In the genomic region with DNA sequence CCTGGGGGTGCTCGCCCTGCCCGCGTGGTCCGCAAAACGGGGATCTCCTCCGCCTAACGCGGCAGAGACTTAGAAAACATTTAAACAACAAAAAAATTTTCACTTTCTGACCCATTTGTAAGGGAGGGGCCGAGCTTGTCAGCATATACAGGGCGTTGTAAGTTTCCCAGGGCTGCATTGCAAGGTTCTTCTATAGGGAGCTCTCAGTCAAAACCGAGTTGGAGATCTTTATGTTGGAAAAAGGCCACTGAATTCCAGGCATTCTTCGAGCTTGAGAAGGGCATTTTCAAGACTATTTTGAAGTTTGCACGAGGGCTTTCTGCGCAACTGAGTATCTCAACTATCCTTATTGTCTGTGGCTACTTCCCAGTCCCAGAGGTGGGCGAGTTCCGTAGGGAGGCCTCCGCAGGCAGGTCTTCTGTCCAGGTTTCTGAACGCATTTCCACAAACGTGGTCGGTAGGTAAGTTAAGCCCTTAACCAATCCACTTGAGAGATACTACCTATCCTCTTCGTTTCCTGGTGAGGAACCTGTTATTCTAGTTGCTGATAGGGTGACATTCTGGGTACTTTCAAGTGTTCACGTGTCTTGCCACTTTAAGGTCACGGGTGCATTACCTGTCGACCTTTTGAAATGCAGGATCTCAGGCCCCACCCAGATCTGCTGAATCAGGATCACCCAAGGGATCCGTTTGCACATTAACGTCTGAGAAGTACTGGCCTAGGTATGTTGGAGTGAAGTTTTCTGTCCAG, we compare ENCODE assay signal across 8 cellular contexts. TPM values are rescaled to one million over a fixed set of nuclear protein-coding genes. Genes with fewer than 3 reads are reported as not detected.
DNase-seq lines count a peak whose midpoint lies in the region; ATAC-seq and TF ChIP-seq lines count a peak whose summit lies in the region.

No MANE protein-coding gene starts in this region.

- no peaks in the 10 kb centered on the region for H3K36me3 Mint-ChIP-seq in stimulated activated naive CD8-positive, alpha-beta T cell treated with anti-CD3 and anti-CD28 coated beads, Interleukin-15, Interleukin-2, amounts not matched to agents 100 ng/mL and 50 ng/mL, for 24 hours (ENCODE audit: low read depth)
- H3K36me3 Mint-ChIP-seq in central memory CD8-positive, alpha-beta T cell (ENCODE audit: insufficient read depth): peaks cover 1% of the 10 kb centered on the region

- H3K9me3 Mint-ChIP-seq in stimulated activated naive CD8-positive, alpha-beta T cell treated with anti-CD3 and anti-CD28 coated beads, Interleukin-15, Interleukin-2, amounts not matched to agents 100 ng/mL and 50 ng/mL, for 24 hours: no peaks in the 10 kb centered on the region
- H3K9me3 Mint-ChIP-seq in central memory CD8-positive, alpha-beta T cell: no peaks in the 10 kb centered on the region

- H3K27ac ChIP-seq in left lung (peak overlapping the region; percentile 82 to 83), thoracic aorta (peak overlapping the region; percentile 84 to 89)

- intact Hi-C loops in left lung (cut with DNase I): no loop called here

- peaks cover 0 to 23% of the 10 kb centered on the region in 2 donors for H3K27me3 ChIP-seq in left lung
- no peaks in the 10 kb centered on the region for H3K27me3 ChIP-seq in thoracic aorta (replicated peaks; ENCODE audit: insufficient read depth)

- no peak overlapping the region for H3K27ac Mint-ChIP-seq in stimulated activated naive CD8-positive, alpha-beta T cell treated with anti-CD3 and anti-CD28 coated beads, Interleukin-15, Interleukin-2, amounts not matched to agents 100 ng/mL and 50 ng/mL, for 24 hours
- H3K27ac Mint-ChIP-seq in central memory CD8-positive, alpha-beta T cell (ENCODE audit: low read depth): no peak overlapping the region

- H3K4me3 ChIP-seq in left lung (peak overlapping the region; percentile 60), thoracic aorta (peak overlapping the region; percentile 87)

- ATAC-seq in stimulated activated naive CD8-positive, alpha-beta T cell treated with anti-CD3 and anti-CD28 coated beads, Interleukin-15, Interleukin-2, amounts not matched to agents 100 U/mL and 50 U/mL, for 24 hours: no peak
- no peak for ATAC-seq in central memory CD8-positive, alpha-beta T cell (replicated peaks; ENCODE audit: extremely low read depth, poor library complexity, severe bottlenecking)
- ATAC-seq in left lung (peak; percentile 41), thoracic aorta (ENCODE audit: insufficient number of reproducible peaks, low FRiP score, low read depth) (peak; percentile 54)

- H3K9me3 ChIP-seq in left lung (no peaks in the 10 kb centered on the region), thoracic aorta (no peaks in the 10 kb centered on the region)

- peaks cover 19% of the 10 kb centered on the region for H3K4me1 Mint-ChIP-seq in stimulated activated naive CD8-positive, alpha-beta T cell treated with anti-CD3 and anti-CD28 coated beads, Interleukin-15, Interleukin-2, amounts not matched to agents 100 ng/mL and 50 ng/mL, for 24 hours (ENCODE audit: low read depth)
- H3K4me1 Mint-ChIP-seq in central memory CD8-positive, alpha-beta T cell: peaks cover 9% of the 10 kb centered on the region

- H3K4me1 ChIP-seq in left lung (peaks cover 0 to 17% of the 10 kb centered on the region in 2 donors), thoracic aorta (ENCODE audit: control insufficient read depth in 1 of 2, low read depth in 2 of 2) (peaks cover 0 to 14% of the 10 kb centered on the region in 2 donors)

- no peak for DNase-seq in stimulated activated naive CD8-positive, alpha-beta T cell treated with anti-CD3 and anti-CD28 coated beads, Interleukin-15, Interleukin-2, amounts not matched to agents 100 U/mL and 50 U/mL, for 24 hours
- peak; percentile 16 for DNase-seq in NCI-H460 (ENCODE audit: extremely low read depth, low read depth)
- no peak for DNase-seq in central memory CD8-positive, alpha-beta T cell (ENCODE audit: low spot score in 2 of 2)
- DNase-seq in left lung: no peak
- DNase-seq in thoracic aorta (ENCODE audit: low spot score): no peak
- no peak for DNase-seq in stimulated activated CD4-positive, alpha-beta T cell treated with anti-CD3 and anti-CD28 coated beads, Interleukin-4, amount 100 ng/mL, for 24 hours
- no peak for DNase-seq in GM13976 (ENCODE audit: low spot score)

- in situ Hi-C loops in GM13976 (cut with MboI; ENCODE audit: low sequenced_read_pairs, unreplicated experiment): loop anchor here (25.0 kb wide), 1 partner anchor 535 kb away; no protein-coding TSS in a partner anchor

- H3K4me3 Mint-ChIP-seq in stimulated activated naive CD8-positive, alpha-beta T cell treated with anti-CD3 and anti-CD28 coated beads, Interleukin-15, Interleukin-2, amounts not matched to agents 100 ng/mL and 50 ng/mL, for 24 hours: peak overlapping the region; percentile 86
- H3K4me3 Mint-ChIP-seq in central memory CD8-positive, alpha-beta T cell: peak overlapping the region; percentile 87

- TF ChIP-seq CTCF in left lung (IDR thresholded peaks at IDR 0.05) (no peak), thoracic aorta (IDR thresholded peaks at IDR 0.05) (no peak), GM13976 (IDR thresholded peaks at IDR 0.05; ENCODE audit: borderline replicate concordance, control extremely low read depth, extremely low read depth, insufficient read depth, missing control alignments) (no peak)

- H3K36me3 ChIP-seq in left lung (no peaks in the 10 kb centered on the region), thoracic aorta (no peaks in the 10 kb centered on the region)

- peaks cover 12% of the 10 kb centered on the region for H3K27me3 Mint-ChIP-seq in stimulated activated naive CD8-positive, alpha-beta T cell treated with anti-CD3 and anti-CD28 coated beads, Interleukin-15, Interleukin-2, amounts not matched to agents 100 ng/mL and 50 ng/mL, for 24 hours
- no peaks in the 10 kb centered on the region for H3K27me3 Mint-ChIP-seq in central memory CD8-positive, alpha-beta T cell

RNA-seq across cellular contexts. Expression of a gene that starts 51.5 kb away (rescaled TPM):
- total RNA-seq in NCI-H460 (2014; rRNA removed; shearing (Covaris generic)): 6.2 and 6.5 TPM in 2 replicates
- 21.5 and 29.8 TPM in 2 replicates for polyA plus RNA-seq in NCI-H460 (2014; cell fraction: nucleus; rRNA removed)
- total RNA-seq in left lung (100 to 1,000 TPM in 1 of 2 donors, 10 to 100 TPM in 1; 93.0 to 116 TPM), thoracic aorta (100 to 1,000 TPM; 207 to 226 TPM)

Comparison
In these comparisons a context has a peak if more than half of its experiments do, and no peak if none do; other contexts are left out.
1. ATAC-seq: peak in left lung (single experiment) and thoracic aorta (single experiment); none in stimulated activated naive CD8-positive, alpha-beta T cell treated with anti-CD3 and anti-CD28 coated beads, Interleukin-15, Interleukin-2, amounts not matched to agents 100 U/mL and 50 U/mL, for 24 hours (single experiment) and central memory CD8-positive, alpha-beta T cell (single experiment).
2. RNA of a gene that starts 51.5 kb away (total RNA-seq): 207 to 226 TPM in thoracic aorta and 93.0 to 116 TPM in left lung; 6.2 to 6.5 TPM in NCI-H460; every median in the first group is over 10 times any median in the second.